ENCODE assay signal across 8 cellular contexts in genomic region chr19:55654833-55655647, GRCh38. TPM values are rescaled to one million over a fixed set of nuclear protein-coding genes. Genes with fewer than 3 reads are reported as not detected.
A peak's percentile ranks its signal among the peaks of the same experiment; 100 is the strongest.
DNase-seq lines count a peak whose midpoint lies in the region; ATAC-seq, FAIRE-seq and TF ChIP-seq lines count a peak whose summit lies in the region.

Gene U2AF2 (plus strand): TSS chr19:55655035. CDS start chr19:55655105, 70 bp downstream.

- ATAC-seq in GM18867 (IDR thresholded peaks at IDR 0.05; ENCODE audit: unreplicated experiment), result peak; percentile 34
- peak; percentile 41 for ATAC-seq in HG03097 (IDR thresholded peaks at IDR 0.05; ENCODE audit: low FRiP score, unreplicated experiment)
- ATAC-seq in activated B cell treated with CpG ODN at 0.5 μM for 24 hours (ENCODE audit: low read depth), result peak; percentile 48

- CTCF ChIA-PET in activated B cell treated with CpG ODN at 0.5 μM for 24 hours (lab: Charles Lee), result interaction anchor here (0.9 to 1.6 kb wide), 7 partner anchors 16 to 75 kb away, joined by 3 to 7 read pairs (median 5); partner anchors contain the start of gene ZNF579

- H3K27me3 Mint-ChIP-seq in activated B cell treated with CpG ODN at 0.5 μM for 24 hours, result no peaks in the 10 kb centered on the region

- H3K4me3 Mint-ChIP-seq in activated B cell treated with CpG ODN at 0.5 μM for 24 hours, result peak within 1 kb of the TSS; percentile 95

- POLR2A ChIA-PET in activated B cell treated with CpG ODN at 0.5 μM for 24 hours (lab: Charles Lee), result interaction anchor here (0.5 to 2.5 kb wide), 43 partner anchors 8 to 1540 kb away, joined by 3 to 55 read pairs (median 5); partner anchors contain the start of genes EPN1, FIZ1, ISOC2 and KMT5C

- no peak for TF ChIP-seq CTCF in activated B cell treated with CpG ODN at 0.5 μM for 24 hours (IDR thresholded peaks at IDR 0.05)

- peaks cover 55% of the 10 kb centered on the region for H3K4me1 Mint-ChIP-seq in activated B cell treated with CpG ODN at 0.5 μM for 24 hours

- FAIRE-seq in islet of Langerhans (lab: Jason Lieb, UNC), result peak; percentile 66

- in situ Hi-C loops in ACHN (cut with HindIII; ENCODE audit: low pct_ligation_motif_present, low pct_unique_long_range_greater_than_20kb, low sequenced_read_pairs), result no loop called here

- H3K9me3 Mint-ChIP-seq in activated B cell treated with CpG ODN at 0.5 μM for 24 hours, result no peaks in the 10 kb centered on the region

- peak; percentile 84 for DNase-seq in ACHN
- DNase-seq in NCI-H2227 (lab: John Stamatoyannopoulos, UW; ENCODE audit: unreplicated experiment), result peak; percentile 99
- peak; percentile 90 for DNase-seq in activated B cell treated with CpG ODN at 0.5 μM for 24 hours
- peak in 57 of 61 donors; percentile 58 to 98 (median 93) for DNase-seq in caudate nucleus (lab: John Stamatoyannopoulos, UW)
- DNase-seq in stimulated activated CD4-positive, alpha-beta T cell treated with anti-CD3 and anti-CD28 coated beads, Interleukin-12 subunit alpha, Interleukin-12 subunit beta, amount 100 ng/mL, for 4 hours, result peak; percentile 98

- H3K27ac Mint-ChIP-seq in activated B cell treated with CpG ODN at 0.5 μM for 24 hours, result peak within 1 kb of the TSS; percentile 98

- H3K27ac ChIP-seq in caudate nucleus (ENCODE audit: low read depth, low read length), result peak within 1 kb of the TSS; percentile 98

- intact Hi-C loops in activated B cell treated with CpG ODN at 0.5 μM for 24 hours (cut with micrococcal nuclease), result loop anchor here (1.0 to 5.0 kb wide), 11 partner anchors 12 to 1788 kb away; partner anchors contain the start of genes EPN1, FIZ1, KMT5C and MYADM

- peaks cover 56% of the 10 kb centered on the region for H3K36me3 Mint-ChIP-seq in activated B cell treated with CpG ODN at 0.5 μM for 24 hours (ENCODE audit: low read depth)

RNA-seq across cellular contexts. Expression of gene U2AF2, which starts in this region (rescaled TPM):
- 256 and 273 TPM in 2 replicates for total RNA-seq in activated B cell treated with CpG ODN at 0.5 μM for 24 hours

Comparison
In these comparisons a context has a peak if more than half of its experiments do, and no peak if none do; other contexts are left out.
1. Peak in every context shown above with its lines: DNase-seq, ATAC-seq and H3K27ac ChIP-seq.